Comparison of ENCODE assay signal across 32 cellular contexts in the genomic region with DNA sequence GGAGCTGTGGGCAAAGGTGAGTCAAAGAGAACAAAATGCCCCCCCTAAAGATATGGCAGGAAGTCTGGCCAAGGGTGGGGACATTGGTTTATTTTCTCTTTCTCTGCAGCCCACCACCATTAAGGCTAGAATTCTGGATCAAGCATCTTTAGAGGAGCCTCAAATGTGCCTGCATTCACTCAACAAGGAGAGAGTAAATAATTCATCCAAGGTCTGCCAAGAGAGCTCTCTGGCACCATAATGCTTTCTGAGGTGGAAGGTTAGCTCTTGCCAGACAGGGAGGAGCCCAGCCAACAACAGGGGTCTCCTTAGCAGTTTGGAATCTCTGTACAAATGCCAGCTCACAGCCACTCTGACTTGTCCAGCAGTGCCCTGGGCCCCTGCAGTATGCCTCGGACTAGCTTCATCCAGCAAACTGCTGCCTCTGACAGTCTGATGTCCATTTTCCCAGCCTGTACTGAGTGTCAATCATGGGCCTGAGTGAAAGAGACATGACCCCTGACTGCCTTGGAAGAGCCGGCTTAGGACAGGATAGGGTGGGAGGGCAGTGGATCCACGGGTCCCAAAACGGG.
DNase-seq lines count a peak whose midpoint lies in the region; TF ChIP-seq lines count a peak whose summit lies in the region.
"Had no signal": no experiment of that assay in that cellular context is flagged by ENCODE, and none has a peak within 500 bp of the region (broad histone marks: within the 10 kb centered on the region; RNA-seq: fewer than 3 reads in every experiment).

No MANE protein-coding gene starts in this region.

- WGBS in mammary epithelial cell (ENCODE audit: low coverage, missing lambda C conversion rate), result 90% methylated on average over 4 of the region's 4 CpGs

- H3K4me3 ChIP-seq in mammary epithelial cell (replicated peaks in 1 of 3; ENCODE audit: insufficient read depth in 1 of 3, low read depth in 2 of 3, low read length in 3 of 3) (no peak overlapping the region), breast epithelium (no peak overlapping the region), muscle layer of colon (ENCODE audit: low read depth in 1 of 2, low read length in 2 of 2) (no peak overlapping the region), OCI-LY7 (ENCODE audit: low read depth, low read length, poor library complexity, severe bottlenecking) (no peak overlapping the region)
- H3K4me3 ChIP-seq: dorsolateral prefrontal cortex, lung, MG63, mucosa of descending colon, ovary, PC-9, right atrium auricular region, spleen, thoracic aorta had no signal

- H3K9me3 ChIP-seq in mammary epithelial cell (replicated peaks; ENCODE audit: insufficient read depth, low read length) (no peaks in the 10 kb centered on the region), breast epithelium (no peaks in the 10 kb centered on the region), muscle layer of colon (ENCODE audit: low read length) (no peaks in the 10 kb centered on the region), OCI-LY7 (ENCODE audit: low read length) (no peaks in the 10 kb centered on the region)
- H3K9me3 ChIP-seq: BE2C, MG63, mucosa of descending colon, ovary, right atrium auricular region, spleen, thoracic aorta had no signal

- H3K9ac ChIP-seq in mammary epithelial cell (ENCODE audit: insufficient read depth, low read length), result no peak overlapping the region
- no peak overlapping the region for H3K9ac ChIP-seq in muscle layer of colon (ENCODE audit: low read length)
- H3K9ac ChIP-seq: KMS-11 had no signal

- no peaks in the 10 kb centered on the region for H3K9me2 ChIP-seq in OCI-LY7 (ENCODE audit: insufficient read depth, low read length)

- H3K4me1 ChIP-seq in mammary epithelial cell (ENCODE audit: insufficient read depth, low read length), result no peaks in the 10 kb centered on the region
- no peaks in the 10 kb centered on the region for H3K4me1 ChIP-seq in breast epithelium
- H3K4me1 ChIP-seq in muscle layer of colon (ENCODE audit: insufficient read depth, low read length), result peaks cover 30% of the 10 kb centered on the region
- peaks cover 22% of the 10 kb centered on the region for H3K4me1 ChIP-seq in OCI-LY7 (ENCODE audit: insufficient read depth, low read length, poor library complexity, severe bottlenecking)
- H3K4me1 ChIP-seq: BE2C, right atrium auricular region had no signal

- no TSS peak for BruUV-seq in mammary epithelial cell (replicated peaks; lab: Mats Ljungman, UMichigan)
- no TSS peak for BruUV-seq in OCI-LY7 (replicated peaks; lab: Mats Ljungman, UMichigan)

- H3K27ac ChIP-seq in mammary epithelial cell (ENCODE audit: insufficient read depth, low read depth, low read length) (no peak overlapping the region), breast epithelium (no peak overlapping the region), muscle layer of colon (ENCODE audit: low read depth, low read length) (peak overlapping the region; percentile 3), OCI-LY7 (ENCODE audit: low read depth, low read length, poor library complexity, severe bottlenecking) (no peak overlapping the region)
- H3K27ac ChIP-seq: dorsolateral prefrontal cortex, KMS-11, ovary, right atrium auricular region, spleen, thoracic aorta had no signal

- POLR2A ChIA-PET in OCI-LY7 (lab: Charles Lee), result interaction anchor here (0.6 kb wide), 1 partner anchor 275 kb away, joined by 7 read pairs; no protein-coding TSS in a partner anchor

- H3K4me2 ChIP-seq in mammary epithelial cell (ENCODE audit: insufficient read depth, low read depth, low read length) (no peak overlapping the region), OCI-LY7 (ENCODE audit: low read length) (no peak overlapping the region)
- H3K4me2 ChIP-seq: KMS-11 had no signal

- H3K36me3 ChIP-seq in mammary epithelial cell (ENCODE audit: insufficient read depth, low read length), result no peaks in the 10 kb centered on the region
- H3K36me3 ChIP-seq in breast epithelium, result no peaks in the 10 kb centered on the region
- no peaks in the 10 kb centered on the region for H3K36me3 ChIP-seq in muscle layer of colon (ENCODE audit: insufficient read depth, low read length)
- no peaks in the 10 kb centered on the region for H3K36me3 ChIP-seq in OCI-LY7 (ENCODE audit: insufficient read depth, low read length)
- H3K36me3 ChIP-seq: BE2C, MG63, ovary, right atrium auricular region, spleen, thoracic aorta had no signal

- dilution Hi-C loops in mammary epithelial cell (cut with HindIII; ENCODE audit: low sequenced_read_pairs), result no loop called here

- in situ Hi-C loops in mammary epithelial cell (cut with MboI; ENCODE audit: low sequenced_read_pairs in 2 of 2), result no loop called here

- DNase-seq in mammary epithelial cell, result no peak
- no peak for DNase-seq in breast epithelium (ENCODE audit: low spot score in 2 of 2)
- peak; percentile 69 for DNase-seq in astrocyte of the hippocampus (ENCODE audit: low read depth, low spot score)
- no peak for DNase-seq in SIG-M5 treated with dmso at 0.1 percent for 504 hours (lab: John Stamatoyannopoulos, UW; ENCODE audit: unreplicated experiment)
- no peak for DNase-seq in OCI-LY7 (ENCODE audit: low spot score)
- no peak for DNase-seq in 8988T
- no peak for DNase-seq in NCI-H226
- DNase-seq: ACHN; activated CD4-positive, alpha-beta T cell treated with anti-CD3 and anti-CD28 coated beads for 1 hour; activated CD8-positive, alpha-beta memory T cell treated with anti-CD3 and anti-CD28 coated beads, Interleukin-2, amount 50 U/mL, for 48 hours; activated CD8-positive, alpha-beta T cell treated with anti-CD3 and anti-CD28 coated beads for 36 hours; activated naive CD4-positive, alpha-beta T cell treated with anti-CD3 and anti-CD28 coated beads for 36 hours; BE2C; cerebellar nuclear complex; DMS153; dorsolateral prefrontal cortex; foreskin melanocyte; MG63; mucosa of descending colon; NCI-H1436; NCI-H510A treated with DMSO at 0.1 percent for 48 hours; NK-92 treated with Interleukin-12 subunit alpha and Interleukin-12 subunit beta, amount 100 ng/mL, for 24 hours; ovary; PC-9; spleen; stimulated activated CD4-positive, alpha-beta T cell treated with anti-CD3 and anti-CD28 coated beads, Interleukin-2, amount 100 ng/mL, for 24 hours; stimulated activated naive CD8-positive, alpha-beta T cell treated with anti-CD3 and anti-CD28 coated beads, Interleukin-15, amount 100 ng/mL, for 72 hours had no signal

- no peak for TF ChIP-seq POLR2A in breast epithelium (IDR thresholded peaks at IDR 0.05)

- intact Hi-C loops in mammary epithelial cell (cut with micrococcal nuclease) (no loop called here), breast epithelium (cut with DNase I; ENCODE audit: low total_unique reads) (no loop called here), OCI-LY7 (cut with micrococcal nuclease; ENCODE audit: unreplicated experiment) (no loop called here)

- no peak for TF ChIP-seq CTCF in mammary epithelial cell (conservative IDR thresholded peaks at IDR 0.05 in 1 of 2, IDR thresholded peaks at IDR 0.05 in 1 of 2; ENCODE audit: extremely low read depth in 1 of 2, insufficient read depth in 1 of 2, low read depth in 1 of 2, low read length in 2 of 2)
- TF ChIP-seq CTCF in breast epithelium (IDR thresholded peaks at IDR 0.05), result no peak
- no peak for TF ChIP-seq CTCF in OCI-LY7 (conservative IDR thresholded peaks at IDR 0.05; ENCODE audit: low read length)

- H3K27me3 ChIP-seq in mammary epithelial cell (ENCODE audit: insufficient read depth, low read length) (no peaks in the 10 kb centered on the region), breast epithelium (no peaks in the 10 kb centered on the region), muscle layer of colon (ENCODE audit: control insufficient read depth in 1 of 2, insufficient read depth in 2 of 2, low read length in 2 of 2) (no peaks in the 10 kb centered on the region)
- H3K27me3 ChIP-seq: BE2C, dorsolateral prefrontal cortex, MG63, ovary, right atrium auricular region, spleen had no signal

- no peaks in the 10 kb centered on the region for H4K20me1 ChIP-seq in mammary epithelial cell (ENCODE audit: insufficient read depth, low read length)
- no peaks in the 10 kb centered on the region for H4K20me1 ChIP-seq in OCI-LY7 (ENCODE audit: insufficient read depth, low read length)

- peak overlapping the region; percentile 11 for H2AFZ ChIP-seq in mammary epithelial cell (ENCODE audit: low read depth, low read length)
- no peak overlapping the region for H2AFZ ChIP-seq in OCI-LY7 (ENCODE audit: low read length)
- H2AFZ ChIP-seq: PC-9 had no signal

- H3K79me2 ChIP-seq in mammary epithelial cell (ENCODE audit: insufficient read depth, low read length) (no peaks in the 10 kb centered on the region), OCI-LY7 (ENCODE audit: insufficient read depth, low read depth, low read length) (no peaks in the 10 kb centered on the region)

- CTCF ChIA-PET in mammary epithelial cell (lab: Charles Lee; ENCODE audit: low non-redundant PET) (no interaction called here), OCI-LY7 (lab: Charles Lee; ENCODE audit: unreplicated experiment) (interaction anchor here (1.2 kb wide), 1 partner anchor 11 kb away, joined by 3 read pairs; no protein-coding TSS in a partner anchor)
